In the genomic region with DNA sequence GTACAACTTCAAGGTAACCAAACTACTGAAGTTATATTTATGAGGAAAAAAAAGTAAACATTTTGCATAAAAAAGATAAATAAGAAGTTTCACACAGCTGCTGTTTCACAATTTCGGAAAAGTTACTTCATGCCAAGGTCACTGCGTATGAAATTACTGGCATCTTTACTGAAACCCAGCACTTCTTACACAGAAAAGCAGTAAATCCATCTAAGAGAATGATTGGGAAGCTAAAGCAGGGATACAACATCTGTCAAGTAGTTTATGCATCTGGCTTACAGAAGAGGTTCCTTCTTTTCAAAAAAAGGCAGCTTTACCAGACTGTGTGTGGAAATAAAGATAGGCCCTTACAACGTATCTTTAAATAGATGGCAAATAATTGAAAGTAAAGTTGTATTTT, we compare ENCODE assay signal across 18 cellular contexts.
DNase-seq lines count a peak whose midpoint lies in the region; ATAC-seq and TF ChIP-seq lines count a peak whose summit lies in the region.
"Had no signal": no experiment of that assay in that cellular context is flagged by ENCODE, and none has a peak within 500 bp of the region (broad histone marks: within the 10 kb centered on the region; RNA-seq: fewer than 3 reads in every experiment).

No MANE protein-coding gene starts in this region.

- no peak overlapping the region for H3K18ac ChIP-seq in mesenchymal stem cell (ENCODE audit: low read depth in 1 of 2, low read length in 2 of 2)

- no peak overlapping the region for H3K23ac ChIP-seq in mesenchymal stem cell (ENCODE audit: low read length in 2 of 2)

- H3K4me2 ChIP-seq in mesenchymal stem cell (ENCODE audit: low read length, poor library complexity, severe bottlenecking) = no peak overlapping the region

- H3K36me3 ChIP-seq in mesenchymal stem cell (ENCODE audit: control insufficient read depth in 1 of 2, insufficient read depth in 2 of 2, low read depth in 1 of 2, low read length in 2 of 2) = no peaks in the 10 kb centered on the region
- H3K36me3 ChIP-seq: BE2C, HAP-1 had no signal

- H2BK5ac ChIP-seq in mesenchymal stem cell (ENCODE audit: low read depth, low read length, poor library complexity, severe bottlenecking) = no peak overlapping the region

- 89% methylated on average over 2 of the region's 3 CpGs for WGBS in mesenchymal stem cell

- TF ChIP-seq CTCF in 22Rv1 (IDR thresholded peaks at IDR 0.05) = no peak

- H3K14ac ChIP-seq in mesenchymal stem cell (ENCODE audit: low read length in 2 of 2) = no peak overlapping the region

- no peak overlapping the region for H2AFZ ChIP-seq in mesenchymal stem cell (ENCODE audit: low read depth, low read length)

- ATAC-seq in GM18520 (IDR thresholded peaks at IDR 0.05; ENCODE audit: unreplicated experiment) = no peak
- ATAC-seq: HepG2 had no signal

- H3K79me1 ChIP-seq in mesenchymal stem cell (replicated peaks; ENCODE audit: low read length, poor library complexity, severe bottlenecking) = no peaks in the 10 kb centered on the region

- no peak overlapping the region for H2BK12ac ChIP-seq in mesenchymal stem cell (ENCODE audit: low read length in 2 of 2)

- H3K4me1 ChIP-seq in mesenchymal stem cell (ENCODE audit: control insufficient read depth, insufficient read depth, low read depth, low read length) = no peaks in the 10 kb centered on the region
- H3K4me1 ChIP-seq: BE2C, HAP-1 had no signal

- H3K9ac ChIP-seq in mesenchymal stem cell (ENCODE audit: low read length) = no peak overlapping the region

- no peak overlapping the region for H2AK5ac ChIP-seq in mesenchymal stem cell (ENCODE audit: low read length, severe bottlenecking)

- no peak overlapping the region for H3K4ac ChIP-seq in mesenchymal stem cell (ENCODE audit: low read depth in 1 of 2, low read length in 2 of 2)

- H3K27ac ChIP-seq in 22Rv1 (peak overlapping the region; percentile 43), mesenchymal stem cell (ENCODE audit: low read length, poor library complexity, severe bottlenecking) (no peak overlapping the region)

- no peak overlapping the region for H2BK120ac ChIP-seq in mesenchymal stem cell (ENCODE audit: low read depth, low read length)

- no peak overlapping the region for H4K8ac ChIP-seq in mesenchymal stem cell (ENCODE audit: low read length)

- no peaks in the 10 kb centered on the region for H3K27me3 ChIP-seq in mesenchymal stem cell (ENCODE audit: control insufficient read depth in 1 of 2, insufficient read depth in 1 of 2, low read length in 2 of 2)
- H3K27me3 ChIP-seq: BE2C had no signal

- no peak overlapping the region for H2BK15ac ChIP-seq in mesenchymal stem cell (ENCODE audit: low read depth, poor library complexity, severe bottlenecking)

- DNase-seq in NCI-H524 treated with DMSO at 0.1 percent for 48 hours (lab: John Stamatoyannopoulos, UW) = peak; percentile 0
- peak; percentile 25 for DNase-seq in amniotic epithelial cell (ENCODE audit: low read depth)
- DNase-seq in mesenchymal stem cell = peak; percentile 18
- DNase-seq in medulla oblongata (ENCODE audit: extremely low spot score) = no peak
- DNase-seq in activated CD4-positive, alpha-beta T cell treated with anti-CD3 and anti-CD28 coated beads, Interleukin-2, amount 50 U/mL, for 1 hour = no peak
- DNase-seq: ACHN; BE2C; C1 segment of cervical spinal cord; CD4-positive, CD25-positive, alpha-beta regulatory T cell; CD8-positive, alpha-beta memory T cell; COR-L47; DMS153; DMS79; GDM1 had no signal

- H4K91ac ChIP-seq in mesenchymal stem cell (ENCODE audit: low read length) = no peak overlapping the region

- H3K9me3 ChIP-seq in mesenchymal stem cell (ENCODE audit: control insufficient read depth, low read length) = peaks cover 10% of the 10 kb centered on the region
- H3K9me3 ChIP-seq: BE2C, HAP-1 had no signal

- H3K4me3 ChIP-seq in mesenchymal stem cell (ENCODE audit: insufficient read depth in 1 of 2, low read depth in 1 of 2, low read length in 2 of 2) = no peak overlapping the region
- H3K4me3 ChIP-seq: HAP-1 had no signal

Comparison
In these comparisons a context has a peak if more than half of its experiments do, and no peak if none do; other contexts are left out.
1. DNase-seq: peak in NCI-H524 treated with DMSO at 0.1 percent for 48 hours (single experiment), amniotic epithelial cell (single experiment) and mesenchymal stem cell (single experiment); none in medulla oblongata (single experiment) and activated CD4-positive, alpha-beta T cell treated with anti-CD3 and anti-CD28 coated beads, Interleukin-2, amount 50 U/mL, for 1 hour (single experiment).